9 cellular contexts compared by ENCODE assay signal in the genomic region with DNA sequence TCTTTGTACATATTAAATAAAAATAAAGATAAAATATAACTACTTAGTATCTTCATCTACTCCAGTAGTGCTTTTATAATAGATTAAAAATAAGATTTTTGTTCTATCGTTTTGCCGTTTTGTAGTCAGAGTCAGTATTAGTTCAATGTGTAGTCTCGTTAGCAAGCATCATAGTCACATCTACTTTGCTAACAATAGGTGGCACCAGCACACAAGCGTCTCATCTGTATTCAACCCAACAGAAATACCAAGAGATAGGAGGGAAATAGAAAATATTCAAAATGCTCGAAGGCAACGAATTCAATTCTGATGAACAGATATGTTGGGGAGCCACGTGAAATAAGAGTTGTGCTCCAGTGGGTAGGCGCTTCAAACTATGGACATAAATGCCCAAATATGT. TPM values are rescaled to one million over a fixed set of nuclear protein-coding genes. Genes with fewer than 3 reads are reported as not detected.
DNase-seq lines count a peak whose midpoint lies in the region; TF ChIP-seq lines count a peak whose summit lies in the region.
"Had no signal": no experiment of that assay in that cellular context is flagged by ENCODE, and none has a peak within 500 bp of the region (broad histone marks: within the 10 kb centered on the region; RNA-seq: fewer than 3 reads in every experiment).

No MANE protein-coding gene starts in this region.

- H3K36me3 ChIP-seq in A673 (ENCODE audit: insufficient read depth, low read length, poor library complexity, severe bottlenecking) (no peaks in the 10 kb centered on the region), WERI-Rb-1 (no peaks in the 10 kb centered on the region), liver (ENCODE audit: control insufficient read depth in 4 of 4, insufficient read depth in 3 of 4, low read depth in 1 of 4, low read length in 3 of 4) (no peaks in the 10 kb centered on the region), ovary (no peaks in the 10 kb centered on the region)

- no peak overlapping the region for H3K27ac ChIP-seq in A673 (ENCODE audit: low read depth, low read length, poor library complexity, severe bottlenecking)
- H3K27ac ChIP-seq in WERI-Rb-1, result no peak overlapping the region
- H3K27ac ChIP-seq in liver (ENCODE audit: low read depth in 1 of 2, low read length in 2 of 2), result no peak overlapping the region
- H3K27ac ChIP-seq in ovary, result no peak overlapping the region

- H3K4me3 ChIP-seq in A673 (ENCODE audit: low read depth, low read length, poor library complexity, severe bottlenecking) (no peak overlapping the region), WERI-Rb-1 (ENCODE audit: low read depth, low read length) (no peak overlapping the region), liver (ENCODE audit: low read depth in 1 of 3, low read length in 3 of 3) (no peak overlapping the region), ovary (no peak overlapping the region)

- POLR2A ChIA-PET in A673 (lab: Charles Lee; ENCODE audit: low non-redundant PET), result interaction anchor here (0.6 kb wide), 1 partner anchor 9 kb away, joined by 4 read pairs; no protein-coding TSS in a partner anchor
- POLR2A ChIA-PET in GM10248 (lab: Yijun Ruan, JAX), result no interaction called here

- WGBS in liver, result 48% methylated on average over 8 of the region's 8 CpGs
- WGBS in ovary, 3 donors, result 29 to 48% (median 31%) methylated on average over 8 of the region's 8 CpGs

- intact Hi-C loops in A673 (cut with micrococcal nuclease; ENCODE audit: unreplicated experiment), result no loop called here
- intact Hi-C loops in ovary (cut with DNase I), result no loop called here

- H3K9ac ChIP-seq in liver (ENCODE audit: low read depth in 1 of 2, low read length in 2 of 2), result no peak overlapping the region

- TF ChIP-seq POLR2A in ovary (IDR thresholded peaks at IDR 0.05), result no peak

- H3K4me1 ChIP-seq in A673 (ENCODE audit: insufficient read depth, low read length, poor library complexity, severe bottlenecking), result no peaks in the 10 kb centered on the region
- H3K4me1 ChIP-seq in liver (ENCODE audit: control insufficient read depth in 4 of 4, insufficient read depth in 4 of 4, low read length in 3 of 4), result no peaks in the 10 kb centered on the region
- H3K4me1 ChIP-seq in ovary (ENCODE audit: insufficient read depth), result no peaks in the 10 kb centered on the region

- no TSS peak for BruUV-seq in A673 (replicated peaks; lab: Mats Ljungman, UMichigan)

- peak; percentile 65 for DNase-seq in A673 (ENCODE audit: low spot score)
- DNase-seq in GM10248 (ENCODE audit: extremely low spot score), result peak; percentile 58
- DNase-seq in NCI-H1436 treated with DMSO at 0.1 percent for 48 hours (lab: John Stamatoyannopoulos, UW), result peak; percentile 1
- DNase-seq in WERI-Rb-1, result no peak
- no peak for DNase-seq in activated gamma-delta T cell treated with Interleukin-2 at 50 U/mL for 16 hours
- no peak for DNase-seq in ovary
- no peak for DNase-seq in globus pallidus (ENCODE audit: low spot score)

- peak; percentile 73 for TF ChIP-seq CTCF in A673 (conservative IDR thresholded peaks at IDR 0.05; ENCODE audit: low read depth, low read length)
- TF ChIP-seq CTCF in GM10248 (IDR thresholded peaks at IDR 0.05; ENCODE audit: control extremely low read depth, extremely low read depth, low read depth, missing control alignments), result peak; percentile 54
- TF ChIP-seq CTCF in WERI-Rb-1 (IDR thresholded peaks at IDR 0.05; ENCODE audit: low read depth, low read length), result peak; percentile 61
- TF ChIP-seq CTCF in liver (IDR thresholded peaks at IDR 0.05; ENCODE audit: low read depth, low read length, missing input control), result peak; percentile 17
- no peak for TF ChIP-seq CTCF in ovary (IDR thresholded peaks at IDR 0.05)

- CTCF ChIA-PET in A673 (lab: Charles Lee) (no interaction called here), GM10248 (lab: Yijun Ruan, JAX) (interaction anchor here (1.1 to 2.4 kb wide), 3 partner anchors 9 to 12 kb away, joined by 3 to 11 read pairs (median 5); no protein-coding TSS in a partner anchor)

- TF ChIP-seq EP300 in ovary (IDR thresholded peaks at IDR 0.05), result no peak

- TF ChIP-seq RAD21 in liver (IDR thresholded peaks at IDR 0.05), result peak; percentile 59 to 64

- no peaks in the 10 kb centered on the region for H3K9me3 ChIP-seq in A673 (ENCODE audit: low read depth, low read length, poor library complexity, severe bottlenecking)
- H3K9me3 ChIP-seq in WERI-Rb-1 (ENCODE audit: severe bottlenecking), result peaks cover 2% of the 10 kb centered on the region
- no peaks in the 10 kb centered on the region for H3K9me3 ChIP-seq in liver (ENCODE audit: control insufficient read depth in 4 of 4, low read length in 3 of 4)
- no peaks in the 10 kb centered on the region for H3K9me3 ChIP-seq in ovary

- no peaks in the 10 kb centered on the region for H3K27me3 ChIP-seq in A673 (replicated peaks; ENCODE audit: insufficient read depth, low read depth, low read length, poor library complexity)
- peaks cover 93% of the 10 kb centered on the region for H3K27me3 ChIP-seq in WERI-Rb-1 (ENCODE audit: insufficient read depth, low read depth, severe bottlenecking)
- peaks cover 0 to 4% (median 0%) of the 10 kb centered on the region in 4 donors for H3K27me3 ChIP-seq in liver (ENCODE audit: control insufficient read depth in 4 of 4, insufficient read depth in 4 of 4, low read length in 3 of 4)
- no peaks in the 10 kb centered on the region for H3K27me3 ChIP-seq in ovary

TF ChIP-seq in liver, 16 proteins besides CTCF, POLR2A, EP300 and RAD21:
- TF ChIP-seq YY1 (IDR thresholded peaks at IDR 0.05) (no peak), GABPA (IDR thresholded peaks at IDR 0.05 in 1 of 2, conservative IDR thresholded peaks at IDR 0.05 in 1 of 2) (no peak), MAX (IDR thresholded peaks at IDR 0.05) (no peak), SP1 (IDR thresholded peaks at IDR 0.05) (no peak), NR2F2 (IDR thresholded peaks at IDR 0.05) (no peak), FOXA2 (IDR thresholded peaks at IDR 0.05) (no peak), HNF4A (conservative IDR thresholded peaks at IDR 0.05) (no peak), RXRA (IDR thresholded peaks at IDR 0.05) (no peak), JUND (IDR thresholded peaks at IDR 0.05) (no peak), EGR1 (IDR thresholded peaks at IDR 0.05; ENCODE audit: low read depth in 2 of 2) (no peak), TAF1 (conservative IDR thresholded peaks at IDR 0.05) (no peak), FOXA1 (IDR thresholded peaks at IDR 0.05) (no peak), HNF4G (IDR thresholded peaks at IDR 0.05) (no peak)
- TF ChIP-seq, protein P1, sequence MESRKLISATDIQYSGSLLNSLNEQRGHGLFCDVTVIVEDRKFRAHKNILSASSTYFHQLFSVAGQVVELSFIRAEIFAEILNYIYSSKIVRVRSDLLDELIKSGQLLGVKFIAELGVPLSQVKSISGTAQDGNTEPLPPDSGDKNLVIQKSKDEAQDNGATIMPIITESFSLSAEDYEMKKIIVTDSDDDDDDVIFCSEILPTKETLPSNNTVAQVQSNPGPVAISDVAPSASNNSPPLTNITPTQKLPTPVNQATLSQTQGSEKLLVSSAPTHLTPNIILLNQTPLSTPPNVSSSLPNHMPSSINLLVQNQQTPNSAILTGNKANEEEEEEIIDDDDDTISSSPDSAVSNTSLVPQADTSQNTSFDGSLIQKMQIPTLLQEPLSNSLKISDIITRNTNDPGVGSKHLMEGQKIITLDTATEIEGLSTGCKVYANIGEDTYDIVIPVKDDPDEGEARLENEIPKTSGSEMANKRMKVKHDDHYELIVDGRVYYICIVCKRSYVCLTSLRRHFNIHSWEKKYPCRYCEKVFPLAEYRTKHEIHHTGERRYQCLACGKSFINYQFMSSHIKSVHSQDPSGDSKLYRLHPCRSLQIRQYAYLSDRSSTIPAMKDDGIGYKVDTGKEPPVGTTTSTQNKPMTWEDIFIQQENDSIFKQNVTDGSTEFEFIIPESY (IDR thresholded peaks at IDR 0.05), result no peak
- TF ChIP-seq, protein P2, sequence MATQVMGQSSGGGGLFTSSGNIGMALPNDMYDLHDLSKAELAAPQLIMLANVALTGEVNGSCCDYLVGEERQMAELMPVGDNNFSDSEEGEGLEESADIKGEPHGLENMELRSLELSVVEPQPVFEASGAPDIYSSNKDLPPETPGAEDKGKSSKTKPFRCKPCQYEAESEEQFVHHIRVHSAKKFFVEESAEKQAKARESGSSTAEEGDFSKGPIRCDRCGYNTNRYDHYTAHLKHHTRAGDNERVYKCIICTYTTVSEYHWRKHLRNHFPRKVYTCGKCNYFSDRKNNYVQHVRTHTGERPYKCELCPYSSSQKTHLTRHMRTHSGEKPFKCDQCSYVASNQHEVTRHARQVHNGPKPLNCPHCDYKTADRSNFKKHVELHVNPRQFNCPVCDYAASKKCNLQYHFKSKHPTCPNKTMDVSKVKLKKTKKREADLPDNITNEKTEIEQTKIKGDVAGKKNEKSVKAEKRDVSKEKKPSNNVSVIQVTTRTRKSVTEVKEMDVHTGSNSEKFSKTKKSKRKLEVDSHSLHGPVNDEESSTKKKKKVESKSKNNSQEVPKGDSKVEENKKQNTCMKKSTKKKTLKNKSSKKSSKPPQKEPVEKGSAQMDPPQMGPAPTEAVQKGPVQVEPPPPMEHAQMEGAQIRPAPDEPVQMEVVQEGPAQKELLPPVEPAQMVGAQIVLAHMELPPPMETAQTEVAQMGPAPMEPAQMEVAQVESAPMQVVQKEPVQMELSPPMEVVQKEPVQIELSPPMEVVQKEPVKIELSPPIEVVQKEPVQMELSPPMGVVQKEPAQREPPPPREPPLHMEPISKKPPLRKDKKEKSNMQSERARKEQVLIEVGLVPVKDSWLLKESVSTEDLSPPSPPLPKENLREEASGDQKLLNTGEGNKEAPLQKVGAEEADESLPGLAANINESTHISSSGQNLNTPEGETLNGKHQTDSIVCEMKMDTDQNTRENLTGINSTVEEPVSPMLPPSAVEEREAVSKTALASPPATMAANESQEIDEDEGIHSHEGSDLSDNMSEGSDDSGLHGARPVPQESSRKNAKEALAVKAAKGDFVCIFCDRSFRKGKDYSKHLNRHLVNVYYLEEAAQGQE (IDR thresholded peaks at IDR 0.05), result no peak
- TF ChIP-seq, protein P3, sequence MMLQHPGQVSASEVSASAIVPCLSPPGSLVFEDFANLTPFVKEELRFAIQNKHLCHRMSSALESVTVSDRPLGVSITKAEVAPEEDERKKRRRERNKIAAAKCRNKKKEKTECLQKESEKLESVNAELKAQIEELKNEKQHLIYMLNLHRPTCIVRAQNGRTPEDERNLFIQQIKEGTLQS (IDR thresholded peaks at IDR 0.05), result no peak

RNA-seq across cellular contexts. Expression of gene MICU2, which starts 21.4 kb away (rescaled TPM):
- 53.5 and 56.0 TPM in 2 replicates for total RNA-seq in A673 (2021)
- 10 to 100 TPM; 28.7 to 42.9 TPM for total RNA-seq in liver
- 10 to 100 TPM; 19.4 to 20.9 TPM for polyA plus RNA-seq in liver
- total RNA-seq in ovary, result 10 to 100 TPM; 23.2 to 82.1 (median 32.8) TPM
- polyA plus RNA-seq in ovary, result 10 to 100 TPM; 25.8 to 31.4 TPM

RNA-seq across cellular contexts. Expression of gene FGF9, which starts 45.5 kb away (rescaled TPM):
- total RNA-seq in A673 (2021) (0.21 and 0.35 TPM in 2 replicates), liver (under 1 TPM; under 0.01 to 0.05 TPM), ovary (1 to 10 TPM in 3 of 7 donors, under 1 TPM in 4; 0.15 to 2.8 (median 0.81) TPM)
- polyA plus RNA-seq in liver (not detected), ovary (1 to 10 TPM in 1 of 2 donors, under 1 TPM in 1; 0.18 to 1.5 TPM)
- total RNA-seq: dermis microvascular lymphatic vessel endothelial cell had no signal

Comparison
In these comparisons a context has a peak if more than half of its experiments do, and no peak if none do; other contexts are left out.
1. DNase-seq: peak in A673 (single experiment), GM10248 (single experiment) and NCI-H1436 treated with DMSO at 0.1 percent for 48 hours (single experiment); none in WERI-Rb-1 (single experiment), activated gamma-delta T cell treated with Interleukin-2 at 50 U/mL for 16 hours (single experiment), ovary (0 of 5) and globus pallidus (single experiment).
2. CTCF ChIP-seq: peak in A673 (single experiment), GM10248 (single experiment), WERI-Rb-1 (single experiment) and liver (single experiment); none in ovary (0 of 3).